Comparison of ENCODE assay signal across 8 cellular contexts in genomic region chr6:75600694-75601265, GRCh38. TPM values are rescaled to one million over a fixed set of nuclear protein-coding genes. Genes with fewer than 3 reads are reported as not detected.
DNase-seq lines count a peak whose midpoint lies in the region; ATAC-seq and TF ChIP-seq lines count a peak whose summit lies in the region.

No MANE protein-coding gene starts in this region.

- H3K27ac Mint-ChIP-seq in GM23338 (no peak overlapping the region; the same call in 1 of the 2 replicates), endodermal cell (peak overlapping the region; percentile 76)

- peaks cover 44% of the 10 kb centered on the region for H3K79me2 ChIP-seq in GM23338 (replicated peaks; ENCODE audit: insufficient read depth)

- H3K9ac ChIP-seq in endodermal cell (ENCODE audit: extremely low read depth, low read length, poor library complexity, severe bottlenecking) = peak overlapping the region; percentile 95

- peaks cover 20% of the 10 kb centered on the region for H3K4me1 Mint-ChIP-seq in GM23338
- H3K4me1 Mint-ChIP-seq in endodermal cell = peaks cover 23% of the 10 kb centered on the region

- H4K20me1 ChIP-seq in GM23338 (replicated peaks; ENCODE audit: insufficient read depth) = peaks cover 5% of the 10 kb centered on the region

- H3K4me2 ChIP-seq in GM23338 = peak overlapping the region; percentile 87

- H3K9me2 ChIP-seq in GM23338 (ENCODE audit: insufficient read depth) = no peaks in the 10 kb centered on the region

- TF ChIP-seq CTCF in GM23338 (conservative IDR thresholded peaks at IDR 0.05; ENCODE audit: low read depth in 2 of 2) (no peak), endodermal cell (conservative IDR thresholded peaks at IDR 0.05) (no peak), psoas muscle (IDR thresholded peaks at IDR 0.05) (no peak)

- intact Hi-C loops in psoas muscle (cut with DNase I) = loop anchor here in 1 of 2 donors (10.0 kb wide), 2 partner anchors 226 to 316 kb away; partner anchors contain the start of gene TMEM30A

- no peaks in the 10 kb centered on the region for H3K9me3 Mint-ChIP-seq in GM23338
- no peaks in the 10 kb centered on the region for H3K9me3 Mint-ChIP-seq in endodermal cell

- H3K36me3 ChIP-seq in GM23338 (ENCODE audit: insufficient read depth) (no peaks in the 10 kb centered on the region), endodermal cell (ENCODE audit: control insufficient read depth, insufficient read depth, low read length) (peaks cover 12% of the 10 kb centered on the region), psoas muscle (ENCODE audit: insufficient read depth in 1 of 2, low read depth in 1 of 2) (no peaks in the 10 kb centered on the region)

- H3K4me3 Mint-ChIP-seq in GM23338 = peak overlapping the region; percentile 98
- peak overlapping the region; percentile 96 for H3K4me3 Mint-ChIP-seq in endodermal cell

- H3K27me3 Mint-ChIP-seq in GM23338 (ENCODE audit: insufficient read depth, low read depth, poor library complexity) (peaks cover 7% of the 10 kb centered on the region), endodermal cell (ENCODE audit: insufficient read depth) (no peaks in the 10 kb centered on the region)

- H3K4me3 ChIP-seq in GM23338 = peak overlapping the region; percentile 86
- peak overlapping the region; percentile 99 for H3K4me3 ChIP-seq in endodermal cell (ENCODE audit: low read length)
- H3K4me3 ChIP-seq in psoas muscle = peak overlapping the region; percentile 76

- no peak for ATAC-seq in GM23338
- ATAC-seq in psoas muscle = no peak
- no peak for ATAC-seq in HG02981 (IDR thresholded peaks at IDR 0.05; ENCODE audit: unreplicated experiment)
- no peak for ATAC-seq in GM19035 (IDR thresholded peaks at IDR 0.05; ENCODE audit: unreplicated experiment)

- H2AFZ ChIP-seq in GM23338 = 0 out of 2 replicates have a peak overlapping the region, but pooled peaks have one; percentile 24

- no peak for DNase-seq in GM23338 (ENCODE audit: low spot score)
- DNase-seq in NCI-H69 (lab: John Stamatoyannopoulos, UW) = peak; percentile 31
- DNase-seq in endodermal cell = no peak
- DNase-seq in psoas muscle = no peak
- DNase-seq in AG20443 (ENCODE audit: low spot score) = no peak
- no peak for DNase-seq in GF-D8 (lab: John Stamatoyannopoulos, UW)

- H3K36me3 Mint-ChIP-seq in GM23338 (ENCODE audit: low read depth) (peaks cover 11% of the 10 kb centered on the region; the same call in 2 of the 3 replicates), endodermal cell (ENCODE audit: low read depth) (peaks cover 11% of the 10 kb centered on the region)

- peaks cover 15% of the 10 kb centered on the region for H3K4me1 ChIP-seq in GM23338 (ENCODE audit: insufficient read depth)
- no peaks in the 10 kb centered on the region for H3K4me1 ChIP-seq in endodermal cell (ENCODE audit: control insufficient read depth, insufficient read depth, low read length)
- H3K4me1 ChIP-seq in psoas muscle = peaks cover 18% of the 10 kb centered on the region

- no peaks in the 10 kb centered on the region for H3F3A ChIP-seq in GM23338 (replicated peaks; ENCODE audit: low read depth)

- no peaks in the 10 kb centered on the region for H3K9me3 ChIP-seq in endodermal cell (ENCODE audit: control insufficient read depth, low read length)
- no peaks in the 10 kb centered on the region for H3K9me3 ChIP-seq in psoas muscle

- 87 to 91% methylated on average over 10 of the region's 11 CpGs for WGBS in endodermal cell (ENCODE audit: insufficient coverage in 1 of 2, insufficient read length in 1 of 2), 2 experiments
- WGBS in psoas muscle, 3 donors = 36 to 49% (median 36%) methylated on average over 11 of the region's 11 CpGs

- no peaks in the 10 kb centered on the region for H3K27me3 ChIP-seq in GM23338 (ENCODE audit: insufficient read depth)
- no peaks in the 10 kb centered on the region for H3K27me3 ChIP-seq in endodermal cell (ENCODE audit: control insufficient read depth, insufficient read depth, low read length, poor library complexity, severe bottlenecking)
- no peaks in the 10 kb centered on the region for H3K27me3 ChIP-seq in psoas muscle (ENCODE audit: insufficient read depth in 3 of 3, low read length in 2 of 3)

- H3K27ac ChIP-seq in GM23338 (ENCODE audit: low read depth) (peak overlapping the region; percentile 96), endodermal cell (ENCODE audit: low read depth, low read length) (no peak overlapping the region), psoas muscle (peak overlapping the region; percentile 98)

TF ChIP-seq in GM23338, 12 proteins besides CTCF, POLR2A, EP300 and RAD21 (continues in another document):
- no peak for TF ChIP-seq JUNB (IDR thresholded peaks at IDR 0.05; ENCODE audit: unreplicated experiment)
- no peak for TF ChIP-seq CREB1 (CRISPR knock-in tag; IDR thresholded peaks at IDR 0.05; ENCODE audit: low read depth)
- TF ChIP-seq STAT1 (IDR thresholded peaks at IDR 0.05; ENCODE audit: unreplicated experiment) = no peak
- TF ChIP-seq EZH2 (IDR thresholded peaks at IDR 0.05; ENCODE audit: low read depth, unreplicated experiment) = no peak
- no peak for TF ChIP-seq NANOG (IDR thresholded peaks at IDR 0.05; ENCODE audit: borderline replicate concordance)
- TF ChIP-seq ZNF331 (CRISPR knock-in tag; IDR thresholded peaks at IDR 0.05; ENCODE audit: low read depth) = no peak
- TF ChIP-seq, protein P1, sequence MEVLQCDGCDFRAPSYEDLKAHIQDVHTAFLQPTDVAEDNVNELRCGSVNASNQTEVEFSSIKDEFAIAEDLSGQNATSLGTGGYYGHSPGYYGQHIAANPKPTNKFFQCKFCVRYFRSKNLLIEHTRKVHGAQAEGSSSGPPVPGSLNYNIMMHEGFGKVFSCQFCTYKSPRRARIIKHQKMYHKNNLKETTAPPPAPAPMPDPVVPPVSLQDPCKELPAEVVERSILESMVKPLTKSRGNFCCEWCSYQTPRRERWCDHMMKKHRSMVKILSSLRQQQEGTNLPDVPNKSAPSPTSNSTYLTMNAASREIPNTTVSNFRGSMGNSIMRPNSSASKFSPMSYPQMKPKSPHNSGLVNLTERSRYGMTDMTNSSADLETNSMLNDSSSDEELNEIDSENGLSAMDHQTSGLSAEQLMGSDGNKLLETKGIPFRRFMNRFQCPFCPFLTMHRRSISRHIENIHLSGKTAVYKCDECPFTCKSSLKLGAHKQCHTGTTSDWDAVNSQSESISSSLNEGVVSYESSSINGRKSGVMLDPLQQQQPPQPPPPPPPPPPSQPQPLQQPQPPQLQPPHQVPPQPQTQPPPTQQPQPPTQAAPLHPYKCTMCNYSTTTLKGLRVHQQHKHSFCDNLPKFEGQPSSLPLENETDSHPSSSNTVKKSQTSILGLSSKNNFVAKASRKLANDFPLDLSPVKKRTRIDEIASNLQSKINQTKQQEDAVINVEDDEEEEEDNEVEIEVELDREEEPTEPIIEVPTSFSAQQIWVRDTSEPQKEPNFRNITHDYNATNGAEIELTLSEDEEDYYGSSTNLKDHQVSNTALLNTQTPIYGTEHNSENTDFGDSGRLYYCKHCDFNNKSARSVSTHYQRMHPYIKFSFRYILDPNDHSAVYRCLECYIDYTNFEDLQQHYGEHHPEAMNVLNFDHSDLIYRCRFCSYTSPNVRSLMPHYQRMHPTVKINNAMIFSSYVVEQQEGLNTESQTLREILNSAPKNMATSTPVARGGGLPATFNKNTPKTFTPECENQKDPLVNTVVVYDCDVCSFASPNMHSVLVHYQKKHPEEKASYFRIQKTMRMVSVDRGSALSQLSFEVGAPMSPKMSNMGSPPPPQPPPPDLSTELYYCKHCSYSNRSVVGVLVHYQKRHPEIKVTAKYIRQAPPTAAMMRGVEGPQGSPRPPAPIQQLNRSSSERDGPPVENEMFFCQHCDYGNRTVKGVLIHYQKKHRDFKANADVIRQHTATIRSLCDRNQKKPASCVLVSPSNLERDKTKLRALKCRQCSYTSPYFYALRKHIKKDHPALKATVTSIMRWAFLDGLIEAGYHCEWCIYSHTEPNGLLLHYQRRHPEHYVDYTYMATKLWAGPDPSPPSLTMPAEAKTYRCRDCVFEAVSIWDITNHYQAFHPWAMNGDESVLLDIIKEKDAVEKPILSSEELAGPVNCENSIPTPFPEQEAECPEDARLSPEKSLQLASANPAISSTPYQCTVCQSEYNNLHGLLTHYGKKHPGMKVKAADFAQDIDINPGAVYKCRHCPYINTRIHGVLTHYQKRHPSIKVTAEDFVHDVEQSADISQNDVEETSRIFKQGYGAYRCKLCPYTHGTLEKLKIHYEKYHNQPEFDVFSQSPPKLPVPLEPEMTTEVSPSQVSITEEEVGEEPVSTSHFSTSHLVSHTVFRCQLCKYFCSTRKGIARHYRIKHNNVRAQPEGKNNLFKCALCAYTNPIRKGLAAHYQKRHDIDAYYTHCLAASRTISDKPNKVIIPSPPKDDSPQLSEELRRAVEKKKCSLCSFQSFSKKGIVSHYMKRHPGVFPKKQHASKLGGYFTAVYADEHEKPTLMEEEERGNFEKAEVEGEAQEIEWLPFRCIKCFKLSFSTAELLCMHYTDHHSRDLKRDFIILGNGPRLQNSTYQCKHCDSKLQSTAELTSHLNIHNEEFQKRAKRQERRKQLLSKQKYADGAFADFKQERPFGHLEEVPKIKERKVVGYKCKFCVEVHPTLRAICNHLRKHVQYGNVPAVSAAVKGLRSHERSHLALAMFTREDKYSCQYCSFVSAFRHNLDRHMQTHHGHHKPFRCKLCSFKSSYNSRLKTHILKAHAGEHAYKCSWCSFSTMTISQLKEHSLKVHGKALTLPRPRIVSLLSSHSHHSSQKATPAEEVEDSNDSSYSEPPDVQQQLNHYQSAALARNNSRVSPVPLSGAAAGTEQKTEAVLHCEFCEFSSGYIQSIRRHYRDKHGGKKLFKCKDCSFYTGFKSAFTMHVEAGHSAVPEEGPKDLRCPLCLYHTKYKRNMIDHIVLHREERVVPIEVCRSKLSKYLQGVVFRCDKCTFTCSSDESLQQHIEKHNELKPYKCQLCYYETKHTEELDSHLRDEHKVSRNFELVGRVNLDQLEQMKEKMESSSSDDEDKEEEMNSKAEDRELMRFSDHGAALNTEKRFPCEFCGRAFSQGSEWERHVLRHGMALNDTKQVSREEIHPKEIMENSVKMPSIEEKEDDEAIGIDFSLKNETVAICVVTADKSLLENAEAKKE (CRISPR knock-in tag; IDR thresholded peaks at IDR 0.05) = no peak
- TF ChIP-seq EZH2phosphoT487 (IDR thresholded peaks at IDR 0.05; ENCODE audit: unreplicated experiment) = no peak

RNA-seq across cellular contexts. Expression of gene SENP6, which starts 0.9 kb away (rescaled TPM):
- 108 and 114 TPM in 2 replicates for total RNA-seq in GM23338 (2014; rRNA removed; shearing (Covaris generic))
- polyA plus RNA-seq in GM23338 (2016; fragmentation: Nextera tagmentation; extraction: Ambion mirVana) (62.5 and 66.6 TPM in 2 replicates), psoas muscle (10 to 100 TPM; 17.6 to 44.8 (median 19.2) TPM)
- total RNA-seq in endodermal cell (100 to 1,000 TPM; 101 to 113 TPM), psoas muscle (10 to 100 TPM; 51.5 to 69.5 (median 63.8) TPM)
- 80.9 TPM for polyA plus RNA-seq in endodermal cell (2013, experiment 1 of 2)
- 78.3 TPM for polyA plus RNA-seq in endodermal cell (2013, experiment 2 of 2)
